Comparison of ENCODE assay signal across 1 cellular context in genomic region chr6:157222201-157222981, GRCh38.
TF ChIP-seq lines count a peak whose summit lies in the region.

No MANE protein-coding gene starts in this region.

TF ChIP-seq in HCT116, 20 proteins besides CTCF, POLR2A, EP300 and RAD21 (continued from another document):
- TF ChIP-seq REST (IDR thresholded peaks at IDR 0.05; ENCODE audit: low read depth) (no peak), ZBTB33 (IDR thresholded peaks at IDR 0.05; ENCODE audit: extremely low read depth, insufficient replicate concordance, low read length) (no peak)
